8 cellular contexts compared by ENCODE assay signal in genomic region chr11:33808228-33808828, GRCh38. TPM values are rescaled to one million over a fixed set of nuclear protein-coding genes. Genes with fewer than 3 reads are reported as not detected.
DNase-seq lines count a peak whose midpoint lies in the region; ATAC-seq, FAIRE-seq and TF ChIP-seq lines count a peak whose summit lies in the region.

No MANE protein-coding gene starts in this region.

- FAIRE-seq in A549 (lab: Jason Lieb, UNC) = no peak

- TF ChIP-seq EP300 in A549 (IDR thresholded peaks at IDR 0.05) = no peak

- DNase-seq in A549 (ENCODE audit: low read depth in 1 of 2, low spot score in 1 of 2) = peak; percentile 76 to 81
- peak; percentile 46 for DNase-seq in HuH-7 (ENCODE audit: low spot score)
- DNase-seq in NOMO-1 treated with dmso at 0.1 percent for 144 hours (lab: John Stamatoyannopoulos, UW; ENCODE audit: unreplicated experiment) = peak; percentile 10
- peak; percentile 46 for DNase-seq in activated CD8-positive, alpha-beta memory T cell treated with anti-CD3 and anti-CD28 coated beads, Interleukin-2, amount 50 U/mL, for 1 hour (ENCODE audit: extremely low read depth)
- peak; percentile 20 for DNase-seq in epithelial cell of prostate (ENCODE audit: low read depth, low spot score)
- DNase-seq in mucosa of gallbladder (ENCODE audit: low spot score) = peak; percentile 85
- peak; percentile 97 for DNase-seq in stimulated activated CD8-positive, alpha-beta memory T cell treated with anti-CD3 and anti-CD28 coated beads, Interleukin-4, amount 100 ng/mL, for 48 hours

- POLR2A ChIA-PET in A549 (lab: Yijun Ruan, JAX) = no interaction called here

- no peaks in the 10 kb centered on the region for H3K4me1 ChIP-seq in A549

- H3K4me3 ChIP-seq in A549 = no peak overlapping the region

- ATAC-seq in A549 (peak; percentile 90 to 99), GM18520 (IDR thresholded peaks at IDR 0.05; ENCODE audit: unreplicated experiment) (peak; percentile 40)

- H3K9me3 ChIP-seq in A549 = no peaks in the 10 kb centered on the region

- CTCF ChIA-PET in A549 (lab: Yijun Ruan, JAX) = interaction anchor here (0.6 to 7.3 kb wide), 38 partner anchors 9 to 776 kb away, joined by 3 to 239 read pairs (median 4); no protein-coding TSS in a partner anchor

- H3K27ac ChIP-seq in A549 (no peak overlapping the region), epithelial cell of prostate (no peak overlapping the region)

- TF ChIP-seq CTCF in A549 (IDR thresholded peaks at IDR 0.05) = peak; percentile 89

- no peak overlapping the region; the same call in 2 of the 3 replicates for H3K4me2 ChIP-seq in A549

- peak; percentile 80 to 84 for TF ChIP-seq RAD21 in A549 (conservative IDR thresholded peaks at IDR 0.05 in 1 of 2, IDR thresholded peaks at IDR 0.05 in 1 of 2)

- 27% methylated on average over 12 of the region's 12 CpGs for WGBS in A549 (ENCODE audit: missing lambda C conversion rate)

- no peak for TF ChIP-seq POLR2A in A549 (IDR thresholded peaks at IDR 0.05; ENCODE audit: low read length)

TF ChIP-seq in A549, 52 proteins besides CTCF, POLR2A, EP300 and RAD21:
- TF ChIP-seq HOXB13 (CRISPR knock-in tag; IDR thresholded peaks at IDR 0.05; ENCODE audit: low read depth) = no peak
- no peak for TF ChIP-seq FOXS1 (CRISPR knock-in tag; IDR thresholded peaks at IDR 0.05)
- no peak for TF ChIP-seq POLR2AphosphoS2 (conservative IDR thresholded peaks at IDR 0.05; ENCODE audit: low read length)
- TF ChIP-seq MAFK (IDR thresholded peaks at IDR 0.05; ENCODE audit: partially characterized antibody) = peak; percentile 56
- TF ChIP-seq GATA3 (IDR thresholded peaks at IDR 0.05; ENCODE audit: borderline replicate concordance) = no peak
- TF ChIP-seq RARB (CRISPR knock-in tag; IDR thresholded peaks at IDR 0.05) = no peak
- no peak for TF ChIP-seq ATOH8 (CRISPR knock-in tag; IDR thresholded peaks at IDR 0.05; ENCODE audit: low read depth)
- no peak for TF ChIP-seq ZC3H11A (IDR thresholded peaks at IDR 0.05)
- no peak for TF ChIP-seq HEYL (CRISPR knock-in tag; IDR thresholded peaks at IDR 0.05)
- TF ChIP-seq, protein P1, sequence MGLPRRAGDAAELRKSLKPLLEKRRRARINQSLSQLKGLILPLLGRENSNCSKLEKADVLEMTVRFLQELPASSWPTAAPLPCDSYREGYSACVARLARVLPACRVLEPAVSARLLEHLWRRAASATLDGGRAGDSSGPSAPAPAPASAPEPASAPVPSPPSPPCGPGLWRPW (IDR thresholded peaks at IDR 0.05) = no peak
- TF ChIP-seq SMC3 (IDR thresholded peaks at IDR 0.05) = peak; percentile 73
- no peak for TF ChIP-seq ZSCAN20 (CRISPR knock-in tag; IDR thresholded peaks at IDR 0.05)
- no peak for TF ChIP-seq RFX5 (IDR thresholded peaks at IDR 0.05)
- no peak for TF ChIP-seq EHF (CRISPR knock-in tag; IDR thresholded peaks at IDR 0.05)
- no peak for TF ChIP-seq ZFP36 (IDR thresholded peaks at IDR 0.05; ENCODE audit: borderline replicate concordance, partially characterized antibody)

RNA-seq across cellular contexts. Expression of gene FBXO3, which starts 34.0 kb away (rescaled TPM):
- polyA plus RNA-seq in A549 (2011; rRNA removed) = 38.1 and 42.6 TPM in 2 replicates
- polyA plus RNA-seq in A549 (2012; cell fraction: cytosol; rRNA removed) = 11.2 and 14.2 TPM in 2 replicates
- polyA plus RNA-seq in A549 (2012; cell fraction: nucleus; rRNA removed) = 6.9 and 10.0 TPM in 2 replicates
- polyA plus RNA-seq in A549 (2017; fragmentation: RNase III; extraction: RNeasy Plus Mini Kit Qiagen cat#74134 plus additional on column Dnase treatment) = 21.1 to 23.0 TPM (median 22.5 TPM) in 3 replicates
- 22.0 and 22.9 TPM in 2 replicates for polyA minus RNA-seq in A549 (2011; rRNA and poly(A)+ RNA removed)
- total RNA-seq in mucosa of gallbladder = 42.1 TPM

Comparison
In these comparisons a context has a peak if more than half of its experiments do, and no peak if none do; other contexts are left out.
1. DNase-seq: peak in every context shown above with its lines; median percentile 97 in stimulated activated CD8-positive, alpha-beta memory T cell treated with anti-CD3 and anti-CD28 coated beads, Interleukin-4, amount 100 ng/mL, for 48 hours; 85 in mucosa of gallbladder; 78 in A549; 46 in HuH-7; 46 in activated CD8-positive, alpha-beta memory T cell treated with anti-CD3 and anti-CD28 coated beads, Interleukin-2, amount 50 U/mL, for 1 hour; 20 in epithelial cell of prostate; 10 in NOMO-1 treated with dmso at 0.1 percent for 144 hours.